Comparison of ENCODE assay signal across 1 cellular context in the genomic region with DNA sequence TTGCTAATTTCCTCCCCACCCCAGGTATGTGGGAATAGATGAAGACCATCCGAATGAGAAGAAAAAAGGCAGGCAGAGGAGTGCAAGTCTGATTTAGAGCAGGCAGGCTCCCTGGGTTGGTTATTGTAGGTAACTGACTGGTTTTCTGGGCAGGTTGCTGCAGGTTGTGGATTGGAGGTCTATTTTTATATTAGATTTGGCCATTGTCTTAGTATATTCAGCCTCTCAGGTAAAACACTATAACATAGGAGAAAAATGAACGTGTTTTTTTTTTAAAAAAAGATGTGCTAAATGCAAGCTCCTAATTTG.
TF ChIP-seq lines count a peak whose summit lies in the region.

No MANE protein-coding gene starts in this region.

TF ChIP-seq in K562, 482 proteins besides CTCF, POLR2A, EP300 and RAD21 (continued from another document and continues in another):
- no peak for TF ChIP-seq MAFG (tag; conservative IDR thresholded peaks at IDR 0.05)
- no peak for TF ChIP-seq DACH1 (IDR thresholded peaks at IDR 0.05; ENCODE audit: partially characterized antibody)
- TF ChIP-seq TBL1XR1 (IDR thresholded peaks at IDR 0.05; ENCODE audit: low read length in 2 of 2): no peak
- TF ChIP-seq PURB (CRISPR knock-in tag; IDR thresholded peaks at IDR 0.05; ENCODE audit: low read depth): no peak
- no peak for TF ChIP-seq MAZ (CRISPR knock-in tag; conservative IDR thresholded peaks at IDR 0.05 in 1 of 2, IDR thresholded peaks at IDR 0.05 in 1 of 2)
- TF ChIP-seq, protein P1, sequence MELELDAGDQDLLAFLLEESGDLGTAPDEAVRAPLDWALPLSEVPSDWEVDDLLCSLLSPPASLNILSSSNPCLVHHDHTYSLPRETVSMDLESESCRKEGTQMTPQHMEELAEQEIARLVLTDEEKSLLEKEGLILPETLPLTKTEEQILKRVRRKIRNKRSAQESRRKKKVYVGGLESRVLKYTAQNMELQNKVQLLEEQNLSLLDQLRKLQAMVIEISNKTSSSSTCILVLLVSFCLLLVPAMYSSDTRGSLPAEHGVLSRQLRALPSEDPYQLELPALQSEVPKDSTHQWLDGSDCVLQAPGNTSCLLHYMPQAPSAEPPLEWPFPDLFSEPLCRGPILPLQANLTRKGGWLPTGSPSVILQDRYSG (tag; conservative IDR thresholded peaks at IDR 0.05; ENCODE audit: low read depth): peak; percentile 54; the same call in 1 of the 2 replicates
- TF ChIP-seq, protein P2, sequence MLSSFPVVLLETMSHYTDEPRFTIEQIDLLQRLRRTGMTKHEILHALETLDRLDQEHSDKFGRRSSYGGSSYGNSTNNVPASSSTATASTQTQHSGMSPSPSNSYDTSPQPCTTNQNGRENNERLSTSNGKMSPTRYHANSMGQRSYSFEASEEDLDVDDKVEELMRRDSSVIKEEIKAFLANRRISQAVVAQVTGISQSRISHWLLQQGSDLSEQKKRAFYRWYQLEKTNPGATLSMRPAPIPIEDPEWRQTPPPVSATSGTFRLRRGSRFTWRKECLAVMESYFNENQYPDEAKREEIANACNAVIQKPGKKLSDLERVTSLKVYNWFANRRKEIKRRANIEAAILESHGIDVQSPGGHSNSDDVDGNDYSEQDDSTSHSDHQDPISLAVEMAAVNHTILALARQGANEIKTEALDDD (IDR thresholded peaks at IDR 0.05): 0 out of 2 replicates have a peak, but pooled peaks have one; percentile 50
- TF ChIP-seq MAFK (IDR thresholded peaks at IDR 0.05; ENCODE audit: low read length): no peak
- TF ChIP-seq HDAC1 (IDR thresholded peaks at IDR 0.05): no peak
- no peak for TF ChIP-seq SIN3A (IDR thresholded peaks at IDR 0.05; ENCODE audit: borderline replicate concordance in 2 of 2, control insufficient read depth in 1 of 2, low read depth in 2 of 2, low read length in 2 of 2)
- TF ChIP-seq, protein P3, sequence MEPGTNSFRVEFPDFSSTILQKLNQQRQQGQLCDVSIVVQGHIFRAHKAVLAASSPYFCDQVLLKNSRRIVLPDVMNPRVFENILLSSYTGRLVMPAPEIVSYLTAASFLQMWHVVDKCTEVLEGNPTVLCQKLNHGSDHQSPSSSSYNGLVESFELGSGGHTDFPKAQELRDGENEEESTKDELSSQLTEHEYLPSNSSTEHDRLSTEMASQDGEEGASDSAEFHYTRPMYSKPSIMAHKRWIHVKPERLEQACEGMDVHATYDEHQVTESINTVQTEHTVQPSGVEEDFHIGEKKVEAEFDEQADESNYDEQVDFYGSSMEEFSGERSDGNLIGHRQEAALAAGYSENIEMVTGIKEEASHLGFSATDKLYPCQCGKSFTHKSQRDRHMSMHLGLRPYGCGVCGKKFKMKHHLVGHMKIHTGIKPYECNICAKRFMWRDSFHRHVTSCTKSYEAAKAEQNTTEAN (CRISPR knock-in tag; IDR thresholded peaks at IDR 0.05): no peak
- no peak for TF ChIP-seq JUND (IDR thresholded peaks at IDR 0.05; ENCODE audit: borderline replicate concordance, low read depth, low read length)
- no peak for TF ChIP-seq JUND (tag; IDR thresholded peaks at IDR 0.05; ENCODE audit: borderline replicate concordance, low read depth, low read length)
- no peak for TF ChIP-seq ZFP36 (IDR thresholded peaks at IDR 0.05; ENCODE audit: low read depth, low read length, partially characterized antibody)
- no peak for TF ChIP-seq KLF6 (CRISPR knock-in tag; IDR thresholded peaks at IDR 0.05; ENCODE audit: borderline replicate concordance)
- no peak for TF ChIP-seq NCOR1 (IDR thresholded peaks at IDR 0.05)
- no peak for TF ChIP-seq HMGN3 (IDR thresholded peaks at IDR 0.05; ENCODE audit: borderline replicate concordance, extremely low read depth, insufficient read length, low read depth, low read length)
- peak in 1 of 2 experiments; percentile 58; a peak in 1 of 4 replicates for TF ChIP-seq FOXA3 (CRISPR knock-in tag; conservative IDR thresholded peaks at IDR 0.05 in 1 of 2, IDR thresholded peaks at IDR 0.05 in 1 of 2)
- no peak for TF ChIP-seq ZNF217 (CRISPR knock-in tag; IDR thresholded peaks at IDR 0.05)
- TF ChIP-seq ZNF444 (CRISPR knock-in tag; IDR thresholded peaks at IDR 0.05): no peak
- TF ChIP-seq, protein P4, sequence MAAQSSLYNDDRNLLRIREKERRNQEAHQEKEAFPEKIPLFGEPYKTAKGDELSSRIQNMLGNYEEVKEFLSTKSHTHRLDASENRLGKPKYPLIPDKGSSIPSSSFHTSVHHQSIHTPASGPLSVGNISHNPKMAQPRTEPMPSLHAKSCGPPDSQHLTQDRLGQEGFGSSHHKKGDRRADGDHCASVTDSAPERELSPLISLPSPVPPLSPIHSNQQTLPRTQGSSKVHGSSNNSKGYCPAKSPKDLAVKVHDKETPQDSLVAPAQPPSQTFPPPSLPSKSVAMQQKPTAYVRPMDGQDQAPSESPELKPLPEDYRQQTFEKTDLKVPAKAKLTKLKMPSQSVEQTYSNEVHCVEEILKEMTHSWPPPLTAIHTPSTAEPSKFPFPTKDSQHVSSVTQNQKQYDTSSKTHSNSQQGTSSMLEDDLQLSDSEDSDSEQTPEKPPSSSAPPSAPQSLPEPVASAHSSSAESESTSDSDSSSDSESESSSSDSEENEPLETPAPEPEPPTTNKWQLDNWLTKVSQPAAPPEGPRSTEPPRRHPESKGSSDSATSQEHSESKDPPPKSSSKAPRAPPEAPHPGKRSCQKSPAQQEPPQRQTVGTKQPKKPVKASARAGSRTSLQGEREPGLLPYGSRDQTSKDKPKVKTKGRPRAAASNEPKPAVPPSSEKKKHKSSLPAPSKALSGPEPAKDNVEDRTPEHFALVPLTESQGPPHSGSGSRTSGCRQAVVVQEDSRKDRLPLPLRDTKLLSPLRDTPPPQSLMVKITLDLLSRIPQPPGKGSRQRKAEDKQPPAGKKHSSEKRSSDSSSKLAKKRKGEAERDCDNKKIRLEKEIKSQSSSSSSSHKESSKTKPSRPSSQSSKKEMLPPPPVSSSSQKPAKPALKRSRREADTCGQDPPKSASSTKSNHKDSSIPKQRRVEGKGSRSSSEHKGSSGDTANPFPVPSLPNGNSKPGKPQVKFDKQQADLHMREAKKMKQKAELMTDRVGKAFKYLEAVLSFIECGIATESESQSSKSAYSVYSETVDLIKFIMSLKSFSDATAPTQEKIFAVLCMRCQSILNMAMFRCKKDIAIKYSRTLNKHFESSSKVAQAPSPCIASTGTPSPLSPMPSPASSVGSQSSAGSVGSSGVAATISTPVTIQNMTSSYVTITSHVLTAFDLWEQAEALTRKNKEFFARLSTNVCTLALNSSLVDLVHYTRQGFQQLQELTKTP (IDR thresholded peaks at IDR 0.05; ENCODE audit: low read depth in 1 of 2, partially characterized antibody in 2 of 2): peak in 1 of 2 experiments; percentile 22
- no peak for TF ChIP-seq HMG20A (CRISPR knock-in tag; conservative IDR thresholded peaks at IDR 0.05)
- no peak for TF ChIP-seq NFIX (CRISPR knock-in tag; IDR thresholded peaks at IDR 0.05; ENCODE audit: low read depth)
- TF ChIP-seq ZSCAN32 (CRISPR knock-in tag; IDR thresholded peaks at IDR 0.05): no peak
- TF ChIP-seq ZNF24 (IDR thresholded peaks at IDR 0.05): no peak
- no peak for TF ChIP-seq ZNF174 (CRISPR knock-in tag; IDR thresholded peaks at IDR 0.05)
- TF ChIP-seq ARNT (IDR thresholded peaks at IDR 0.05): 0 out of 4 replicates have a peak, but pooled peaks of 1 of the 2 experiments have one; percentile 25
- TF ChIP-seq ZNF561 (CRISPR knock-in tag; conservative IDR thresholded peaks at IDR 0.05): no peak
- no peak for TF ChIP-seq ZNF785 (CRISPR knock-in tag; IDR thresholded peaks at IDR 0.05)
- TF ChIP-seq ZC3H11A (IDR thresholded peaks at IDR 0.05; ENCODE audit: low read depth, low read length): no peak
- TF ChIP-seq, protein P5, sequence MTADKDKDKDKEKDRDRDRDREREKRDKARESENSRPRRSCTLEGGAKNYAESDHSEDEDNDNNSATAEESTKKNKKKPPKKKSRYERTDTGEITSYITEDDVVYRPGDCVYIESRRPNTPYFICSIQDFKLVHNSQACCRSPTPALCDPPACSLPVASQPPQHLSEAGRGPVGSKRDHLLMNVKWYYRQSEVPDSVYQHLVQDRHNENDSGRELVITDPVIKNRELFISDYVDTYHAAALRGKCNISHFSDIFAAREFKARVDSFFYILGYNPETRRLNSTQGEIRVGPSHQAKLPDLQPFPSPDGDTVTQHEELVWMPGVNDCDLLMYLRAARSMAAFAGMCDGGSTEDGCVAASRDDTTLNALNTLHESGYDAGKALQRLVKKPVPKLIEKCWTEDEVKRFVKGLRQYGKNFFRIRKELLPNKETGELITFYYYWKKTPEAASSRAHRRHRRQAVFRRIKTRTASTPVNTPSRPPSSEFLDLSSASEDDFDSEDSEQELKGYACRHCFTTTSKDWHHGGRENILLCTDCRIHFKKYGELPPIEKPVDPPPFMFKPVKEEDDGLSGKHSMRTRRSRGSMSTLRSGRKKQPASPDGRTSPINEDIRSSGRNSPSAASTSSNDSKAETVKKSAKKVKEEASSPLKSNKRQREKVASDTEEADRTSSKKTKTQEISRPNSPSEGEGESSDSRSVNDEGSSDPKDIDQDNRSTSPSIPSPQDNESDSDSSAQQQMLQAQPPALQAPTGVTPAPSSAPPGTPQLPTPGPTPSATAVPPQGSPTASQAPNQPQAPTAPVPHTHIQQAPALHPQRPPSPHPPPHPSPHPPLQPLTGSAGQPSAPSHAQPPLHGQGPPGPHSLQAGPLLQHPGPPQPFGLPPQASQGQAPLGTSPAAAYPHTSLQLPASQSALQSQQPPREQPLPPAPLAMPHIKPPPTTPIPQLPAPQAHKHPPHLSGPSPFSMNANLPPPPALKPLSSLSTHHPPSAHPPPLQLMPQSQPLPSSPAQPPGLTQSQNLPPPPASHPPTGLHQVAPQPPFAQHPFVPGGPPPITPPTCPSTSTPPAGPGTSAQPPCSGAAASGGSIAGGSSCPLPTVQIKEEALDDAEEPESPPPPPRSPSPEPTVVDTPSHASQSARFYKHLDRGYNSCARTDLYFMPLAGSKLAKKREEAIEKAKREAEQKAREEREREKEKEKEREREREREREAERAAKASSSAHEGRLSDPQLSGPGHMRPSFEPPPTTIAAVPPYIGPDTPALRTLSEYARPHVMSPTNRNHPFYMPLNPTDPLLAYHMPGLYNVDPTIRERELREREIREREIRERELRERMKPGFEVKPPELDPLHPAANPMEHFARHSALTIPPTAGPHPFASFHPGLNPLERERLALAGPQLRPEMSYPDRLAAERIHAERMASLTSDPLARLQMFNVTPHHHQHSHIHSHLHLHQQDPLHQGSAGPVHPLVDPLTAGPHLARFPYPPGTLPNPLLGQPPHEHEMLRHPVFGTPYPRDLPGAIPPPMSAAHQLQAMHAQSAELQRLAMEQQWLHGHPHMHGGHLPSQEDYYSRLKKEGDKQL (CRISPR knock-in tag; IDR thresholded peaks at IDR 0.05; ENCODE audit: borderline replicate concordance): no peak
- TF ChIP-seq, protein P6, sequence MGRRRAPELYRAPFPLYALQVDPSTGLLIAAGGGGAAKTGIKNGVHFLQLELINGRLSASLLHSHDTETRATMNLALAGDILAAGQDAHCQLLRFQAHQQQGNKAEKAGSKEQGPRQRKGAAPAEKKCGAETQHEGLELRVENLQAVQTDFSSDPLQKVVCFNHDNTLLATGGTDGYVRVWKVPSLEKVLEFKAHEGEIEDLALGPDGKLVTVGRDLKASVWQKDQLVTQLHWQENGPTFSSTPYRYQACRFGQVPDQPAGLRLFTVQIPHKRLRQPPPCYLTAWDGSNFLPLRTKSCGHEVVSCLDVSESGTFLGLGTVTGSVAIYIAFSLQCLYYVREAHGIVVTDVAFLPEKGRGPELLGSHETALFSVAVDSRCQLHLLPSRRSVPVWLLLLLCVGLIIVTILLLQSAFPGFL (CRISPR knock-in tag; IDR thresholded peaks at IDR 0.05): no peak
- peak; percentile 41 for TF ChIP-seq KDM5B (IDR thresholded peaks at IDR 0.05; ENCODE audit: insufficient replicate concordance, low read depth, low read length)
- 0 out of 2 replicates have a peak, but pooled peaks have one; percentile 1 for TF ChIP-seq ELF1 (tag; IDR thresholded peaks at IDR 0.05)
- no peak for TF ChIP-seq RBFOX2 (IDR thresholded peaks at IDR 0.05; ENCODE audit: low read depth, low read length)
- no peak for TF ChIP-seq ZKSCAN3 (CRISPR knock-in tag; IDR thresholded peaks at IDR 0.05)
- TF ChIP-seq, protein P7, sequence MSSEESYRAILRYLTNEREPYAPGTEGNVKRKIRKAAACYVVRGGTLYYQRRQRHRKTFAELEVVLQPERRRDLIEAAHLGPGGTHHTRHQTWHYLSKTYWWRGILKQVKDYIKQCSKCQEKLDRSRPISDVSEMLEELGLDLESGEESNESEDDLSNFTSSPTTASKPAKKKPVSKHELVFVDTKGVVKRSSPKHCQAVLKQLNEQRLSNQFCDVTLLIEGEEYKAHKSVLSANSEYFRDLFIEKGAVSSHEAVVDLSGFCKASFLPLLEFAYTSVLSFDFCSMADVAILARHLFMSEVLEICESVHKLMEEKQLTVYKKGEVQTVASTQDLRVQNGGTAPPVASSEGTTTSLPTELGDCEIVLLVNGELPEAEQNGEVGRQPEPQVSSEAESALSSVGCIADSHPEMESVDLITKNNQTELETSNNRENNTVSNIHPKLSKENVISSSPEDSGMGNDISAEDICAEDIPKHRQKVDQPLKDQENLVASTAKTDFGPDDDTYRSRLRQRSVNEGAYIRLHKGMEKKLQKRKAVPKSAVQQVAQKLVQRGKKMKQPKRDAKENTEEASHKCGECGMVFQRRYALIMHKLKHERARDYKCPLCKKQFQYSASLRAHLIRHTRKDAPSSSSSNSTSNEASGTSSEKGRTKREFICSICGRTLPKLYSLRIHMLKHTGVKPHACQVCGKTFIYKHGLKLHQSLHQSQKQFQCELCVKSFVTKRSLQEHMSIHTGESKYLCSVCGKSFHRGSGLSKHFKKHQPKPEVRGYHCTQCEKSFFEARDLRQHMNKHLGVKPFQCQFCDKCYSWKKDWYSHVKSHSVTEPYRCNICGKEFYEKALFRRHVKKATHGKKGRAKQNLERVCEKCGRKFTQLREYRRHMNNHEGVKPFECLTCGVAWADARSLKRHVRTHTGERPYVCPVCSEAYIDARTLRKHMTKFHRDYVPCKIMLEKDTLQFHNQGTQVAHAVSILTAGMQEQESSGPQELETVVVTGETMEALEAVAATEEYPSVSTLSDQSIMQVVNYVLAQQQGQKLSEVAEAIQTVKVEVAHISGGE (CRISPR knock-in tag; IDR thresholded peaks at IDR 0.05): peak in 1 of 3 experiments; percentile 13; a peak in 1 of 6 replicates
- peak; percentile 61 for TF ChIP-seq SAP30 (IDR thresholded peaks at IDR 0.05; ENCODE audit: borderline replicate concordance, insufficient read depth, low read depth, low read length, poor library complexity, severe bottlenecking)
- peak; percentile 29 for TF ChIP-seq HDAC3 (IDR thresholded peaks at IDR 0.05; ENCODE audit: borderline replicate concordance, partially characterized antibody)
- TF ChIP-seq, protein P8, sequence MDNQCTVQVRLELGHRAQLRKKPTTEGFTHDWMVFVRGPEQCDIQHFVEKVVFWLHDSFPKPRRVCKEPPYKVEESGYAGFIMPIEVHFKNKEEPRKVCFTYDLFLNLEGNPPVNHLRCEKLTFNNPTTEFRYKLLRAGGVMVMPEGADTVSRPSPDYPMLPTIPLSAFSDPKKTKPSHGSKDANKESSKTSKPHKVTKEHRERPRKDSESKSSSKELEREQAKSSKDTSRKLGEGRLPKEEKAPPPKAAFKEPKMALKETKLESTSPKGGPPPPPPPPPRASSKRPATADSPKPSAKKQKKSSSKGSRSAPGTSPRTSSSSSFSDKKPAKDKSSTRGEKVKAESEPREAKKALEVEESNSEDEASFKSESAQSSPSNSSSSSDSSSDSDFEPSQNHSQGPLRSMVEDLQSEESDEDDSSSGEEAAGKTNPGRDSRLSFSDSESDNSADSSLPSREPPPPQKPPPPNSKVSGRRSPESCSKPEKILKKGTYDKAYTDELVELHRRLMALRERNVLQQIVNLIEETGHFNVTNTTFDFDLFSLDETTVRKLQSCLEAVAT (IDR thresholded peaks at IDR 0.05): peak in 1 of 2 experiments; percentile 34; a peak in 1 of 4 replicates
- no peak for TF ChIP-seq ARID1B (IDR thresholded peaks at IDR 0.05)
- no peak for TF ChIP-seq ZNF146 (CRISPR knock-in tag; IDR thresholded peaks at IDR 0.05; ENCODE audit: unreplicated experiment)
- no peak for TF ChIP-seq ZNF239 (CRISPR knock-in tag; IDR thresholded peaks at IDR 0.05)
